Comparison of ENCODE assay signal across 12 cellular contexts in the genomic region with DNA sequence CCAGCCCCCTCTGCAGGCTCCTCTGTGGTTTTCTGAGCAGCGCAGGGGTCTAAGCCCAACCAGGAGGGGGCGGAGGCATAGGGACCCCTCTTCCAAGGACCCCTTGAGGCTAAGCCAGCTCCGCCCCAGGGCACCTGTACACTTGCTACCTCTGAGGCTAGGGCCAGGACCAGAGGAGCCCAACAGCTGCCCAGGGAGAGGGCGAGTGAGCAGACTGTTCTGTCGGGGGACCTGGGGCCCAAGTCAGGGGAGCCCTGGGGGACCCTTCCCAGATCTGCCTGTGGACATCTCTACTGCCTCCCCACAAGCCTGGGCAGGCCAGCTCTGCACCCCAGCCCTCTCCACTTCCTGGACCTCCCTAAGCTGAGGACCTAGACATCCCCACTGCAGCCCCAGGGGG. TPM values are rescaled to one million over a fixed set of nuclear protein-coding genes. Genes with fewer than 3 reads are reported as not detected.
A peak's percentile ranks its signal among the peaks of the same experiment; 100 is the strongest.
DNase-seq lines count a peak whose midpoint lies in the region; ATAC-seq and TF ChIP-seq lines count a peak whose summit lies in the region.
"Had no signal": no experiment of that assay in that cellular context is flagged by ENCODE, and none has a peak within 500 bp of the region (broad histone marks: within the 10 kb centered on the region; RNA-seq: fewer than 3 reads in every experiment).

No MANE protein-coding gene starts in this region.

- no peak overlapping the region for H3K9ac ChIP-seq in SK-N-MC (ENCODE audit: insufficient read length)

- peaks cover 6% of the 10 kb centered on the region for H3K9me3 Mint-ChIP-seq in activated naive CD4-positive, alpha-beta T cell treated with anti-CD3 and anti-CD28 coated beads, Interleukin-2, amount 10 ng/mL, durations not matched to agents 7 days and 5 days
- peaks cover 23% of the 10 kb centered on the region for H3K9me3 Mint-ChIP-seq in glutamatergic neuron (ENCODE audit: unreplicated experiment)
- no peaks in the 10 kb centered on the region for H3K9me3 Mint-ChIP-seq in stimulated activated effector memory CD8-positive, alpha-beta T cell treated with anti-CD3 and anti-CD28 coated beads, Interleukin-12 subunit alpha, Interleukin-12 subunit beta, amount 100 ng/mL, for 72 hours

- H3K27me3 Mint-ChIP-seq in activated naive CD4-positive, alpha-beta T cell treated with anti-CD3 and anti-CD28 coated beads, Interleukin-2, amount 10 ng/mL, durations not matched to agents 7 days and 5 days = peaks cover 60% of the 10 kb centered on the region
- H3K27me3 Mint-ChIP-seq in glutamatergic neuron (ENCODE audit: unreplicated experiment) = peaks cover 32% of the 10 kb centered on the region

- ATAC-seq in stimulated activated effector memory CD8-positive, alpha-beta T cell treated with anti-CD3 and anti-CD28 coated beads, Interleukin-12 subunit alpha, Interleukin-12 subunit beta, amount 100 ng/mL, for 72 hours = peak; percentile 11
- ATAC-seq in GM18909 (IDR thresholded peaks at IDR 0.05; ENCODE audit: poor library complexity, unreplicated experiment) = no peak
- ATAC-seq: sciatic nerve had no signal

- H3K27ac Mint-ChIP-seq in activated naive CD4-positive, alpha-beta T cell treated with anti-CD3 and anti-CD28 coated beads, Interleukin-2, amount 10 ng/mL, durations not matched to agents 7 days and 5 days = no peak overlapping the region
- H3K27ac Mint-ChIP-seq in glutamatergic neuron (ENCODE audit: unreplicated experiment) = peak overlapping the region; percentile 88
- peak overlapping the region; percentile 53 for H3K27ac Mint-ChIP-seq in stimulated activated effector memory CD8-positive, alpha-beta T cell treated with anti-CD3 and anti-CD28 coated beads, Interleukin-12 subunit alpha, Interleukin-12 subunit beta, amount 100 ng/mL, for 72 hours

- H3K9me3 ChIP-seq in SK-N-MC (ENCODE audit: low read depth, low read length) = no peaks in the 10 kb centered on the region
- H3K9me3 ChIP-seq: A549 had no signal

- DNase-seq in activated naive CD4-positive, alpha-beta T cell treated with anti-CD3 and anti-CD28 coated beads, Interleukin-2, amount 10 ng/mL, durations not matched to agents 7 days and 5 days = no peak
- no peak for DNase-seq in activated naive CD4-positive, alpha-beta T cell treated with anti-CD3 and anti-CD28 coated beads, Interleukin-2, amount 50 U/mL, for 16 hours
- DNase-seq in SK-N-MC (ENCODE audit: low read depth, low spot score) (no peak), glutamatergic neuron (peak; percentile 20), pons (ENCODE audit: low spot score) (no peak), amniotic stem cell (lab: John Stamatoyannopoulos, UW) (no peak)
- DNase-seq in stimulated activated effector memory CD8-positive, alpha-beta T cell treated with anti-CD3 and anti-CD28 coated beads, Interleukin-12 subunit alpha, Interleukin-12 subunit beta, amount 100 ng/mL, for 72 hours (ENCODE audit: low spot score in 2 of 2) = no peak
- DNase-seq: kidney glomerular epithelial cell; stimulated activated naive CD4-positive, alpha-beta T cell had no signal

- 0 out of 2 replicates have a peak overlapping the region, but pooled peaks have one; percentile 19 for H3K27ac ChIP-seq in SK-N-MC

- H3K36me3 Mint-ChIP-seq in activated naive CD4-positive, alpha-beta T cell treated with anti-CD3 and anti-CD28 coated beads, Interleukin-2, amount 10 ng/mL, durations not matched to agents 7 days and 5 days = peaks cover 5% of the 10 kb centered on the region
- no peaks in the 10 kb centered on the region for H3K36me3 Mint-ChIP-seq in glutamatergic neuron (ENCODE audit: unreplicated experiment)
- H3K36me3 Mint-ChIP-seq in stimulated activated effector memory CD8-positive, alpha-beta T cell treated with anti-CD3 and anti-CD28 coated beads, Interleukin-12 subunit alpha, Interleukin-12 subunit beta, amount 100 ng/mL, for 72 hours = peaks cover 6% of the 10 kb centered on the region

- CTCF ChIA-PET in activated naive CD4-positive, alpha-beta T cell treated with anti-CD3 and anti-CD28 coated beads, Interleukin-2, amount 10 ng/mL, durations not matched to agents 7 days and 5 days (lab: Charles Lee) = interaction anchor here (0.8 to 1.2 kb wide), 2 partner anchors 77 to 78 kb away, joined by 3 to 6 read pairs; no protein-coding TSS in a partner anchor

- peak overlapping the region; percentile 79; the same call in 1 of the 2 replicates for H3K4me3 ChIP-seq in SK-N-MC

- TF ChIP-seq CTCF in glutamatergic neuron (IDR thresholded peaks at IDR 0.05; ENCODE audit: partially characterized antibody, unreplicated experiment) = no peak

- peak overlapping the region; percentile 10 for H3K4me3 Mint-ChIP-seq in activated naive CD4-positive, alpha-beta T cell treated with anti-CD3 and anti-CD28 coated beads, Interleukin-2, amount 10 ng/mL, durations not matched to agents 7 days and 5 days
- peak overlapping the region; percentile 92 for H3K4me3 Mint-ChIP-seq in glutamatergic neuron (ENCODE audit: unreplicated experiment)
- H3K4me3 Mint-ChIP-seq in stimulated activated effector memory CD8-positive, alpha-beta T cell treated with anti-CD3 and anti-CD28 coated beads, Interleukin-12 subunit alpha, Interleukin-12 subunit beta, amount 100 ng/mL, for 72 hours = no peak overlapping the region

- H3K4me1 Mint-ChIP-seq in activated naive CD4-positive, alpha-beta T cell treated with anti-CD3 and anti-CD28 coated beads, Interleukin-2, amount 10 ng/mL, durations not matched to agents 7 days and 5 days = peaks cover 9% of the 10 kb centered on the region
- peaks cover 12% of the 10 kb centered on the region for H3K4me1 Mint-ChIP-seq in glutamatergic neuron (ENCODE audit: low read depth, unreplicated experiment)
- H3K4me1 Mint-ChIP-seq in stimulated activated effector memory CD8-positive, alpha-beta T cell treated with anti-CD3 and anti-CD28 coated beads, Interleukin-12 subunit alpha, Interleukin-12 subunit beta, amount 100 ng/mL, for 72 hours = peaks cover 29% of the 10 kb centered on the region

- H3K36me3 ChIP-seq in SK-N-MC (ENCODE audit: insufficient read depth, low read length) = peaks cover 20% of the 10 kb centered on the region; the same call in 1 of the 2 replicates

RNA-seq across cellular contexts. Expression of a gene that starts 1.8 kb away (rescaled TPM):
- 418 TPM for total RNA-seq in glutamatergic neuron (ENCODE audit: unreplicated experiment)

RNA-seq across cellular contexts. Expression of a gene that starts 23.0 kb away (rescaled TPM):
- not detected for total RNA-seq in glutamatergic neuron (ENCODE audit: unreplicated experiment)

RNA-seq across cellular contexts. Expression of a gene that starts 43.7 kb away (rescaled TPM):
- 26.5 TPM for total RNA-seq in glutamatergic neuron (ENCODE audit: unreplicated experiment)

RNA-seq across cellular contexts. Expression of a gene that starts 50.4 kb away (rescaled TPM):
- 0.93 TPM for total RNA-seq in glutamatergic neuron (ENCODE audit: unreplicated experiment)

RNA-seq across cellular contexts. Expression of a gene that starts 57.2 kb away (rescaled TPM):
- total RNA-seq in glutamatergic neuron (ENCODE audit: unreplicated experiment) = 2.6 TPM
